ENCODE assay signal across 8 cellular contexts in the genomic region with DNA sequence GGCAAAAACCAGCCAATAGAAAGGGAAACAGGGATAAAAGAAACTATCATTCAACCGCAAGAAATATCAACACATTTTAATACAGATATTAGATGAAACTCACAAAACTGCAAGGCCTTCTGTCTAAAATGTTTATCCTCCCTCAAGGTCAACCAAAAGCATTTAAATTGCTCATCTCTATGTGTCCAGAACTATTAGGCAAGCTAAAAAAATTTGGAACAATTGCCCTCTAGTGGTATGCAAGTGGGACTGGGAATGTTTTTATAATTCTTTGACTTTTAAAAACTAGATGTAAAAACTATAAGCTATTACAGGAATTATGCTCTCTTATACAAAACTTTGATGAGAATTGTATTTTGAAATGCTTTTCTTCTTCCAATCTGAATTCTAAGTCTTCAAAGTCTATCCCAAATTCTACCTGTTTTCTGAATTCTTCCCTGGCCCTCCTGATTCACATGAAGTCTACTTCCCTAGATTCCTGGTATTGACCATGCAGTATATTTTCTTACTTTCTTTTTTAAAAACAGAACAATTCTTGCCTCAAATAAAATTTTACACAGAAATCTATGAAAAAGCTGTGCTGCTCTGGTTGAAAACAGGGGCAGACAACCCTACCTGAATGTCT. TPM values are rescaled to one million over a fixed set of nuclear protein-coding genes. Genes with fewer than 3 reads are reported as not detected.
DNase-seq lines count a peak whose midpoint lies in the region; ATAC-seq and TF ChIP-seq lines count a peak whose summit lies in the region.

No MANE protein-coding gene starts in this region.

- H3K4me1 Mint-ChIP-seq in central memory CD8-positive, alpha-beta T cell, result peaks cover 25% of the 10 kb centered on the region
- H3K4me1 Mint-ChIP-seq in neural progenitor cell, result peaks cover 6% of the 10 kb centered on the region
- peaks cover 12 to 16% of the 10 kb centered on the region in 2 donors for H3K4me1 Mint-ChIP-seq in stimulated activated naive B cell treated with anti-CD40 and anti-IgM and Interleukin-4, amounts not matched to agents 10 μg/mL and 1 μg/mL and 100 μg/mL, for 72 hours

- TF ChIP-seq EP300 in stomach (IDR thresholded peaks at IDR 0.05), result no peak

- intact Hi-C loops in stomach (cut with DNase I; ENCODE audit: low total_unique reads), result no loop called here

- no peaks in the 10 kb centered on the region for H3K9me3 Mint-ChIP-seq in central memory CD8-positive, alpha-beta T cell
- H3K9me3 Mint-ChIP-seq in neural progenitor cell, result no peaks in the 10 kb centered on the region
- no peaks in the 10 kb centered on the region for H3K9me3 Mint-ChIP-seq in stimulated activated naive B cell treated with anti-CD40 and anti-IgM and Interleukin-4, amounts not matched to agents 10 μg/mL and 1 μg/mL and 100 μg/mL, for 72 hours

- peaks cover 22% of the 10 kb centered on the region for H3K79me2 ChIP-seq in MM.1S (ENCODE audit: low read length)
- H3K79me2 ChIP-seq in neural progenitor cell (ENCODE audit: low read depth), result peaks cover 22% of the 10 kb centered on the region

- ATAC-seq in central memory CD8-positive, alpha-beta T cell (replicated peaks; ENCODE audit: extremely low read depth, poor library complexity, severe bottlenecking), result no peak
- ATAC-seq in GM19452 (IDR thresholded peaks at IDR 0.05; ENCODE audit: unreplicated experiment), result no peak
- ATAC-seq in HG02840 (IDR thresholded peaks at IDR 0.05; ENCODE audit: low FRiP score, unreplicated experiment), result no peak
- no peak for ATAC-seq in stimulated activated naive B cell treated with anti-CD40 and anti-IgM and Interleukin-4, amounts not matched to agents 10 μg/mL and 1 μg/mL and 100 μg/mL, for 72 hours (replicated peaks)

- H3F3A ChIP-seq in MM.1S (ENCODE audit: insufficient read depth, low read length) (no peaks in the 10 kb centered on the region), neural progenitor cell (ENCODE audit: low read depth) (peaks cover 28% of the 10 kb centered on the region)

- peak overlapping the region; percentile 25 for H3K27ac Mint-ChIP-seq in central memory CD8-positive, alpha-beta T cell (ENCODE audit: low read depth)
- H3K27ac Mint-ChIP-seq in neural progenitor cell, result no peak overlapping the region
- H3K27ac Mint-ChIP-seq in stimulated activated naive B cell treated with anti-CD40 and anti-IgM and Interleukin-4, amounts not matched to agents 10 μg/mL and 1 μg/mL and 100 μg/mL, for 72 hours, result no peak overlapping the region

- H4K20me1 ChIP-seq in MM.1S (ENCODE audit: insufficient read depth, low read length) (no peaks in the 10 kb centered on the region), neural progenitor cell (ENCODE audit: low read depth) (peaks cover 14% of the 10 kb centered on the region)

- DNase-seq in GM03348 (ENCODE audit: low spot score) (peak; percentile 66), MM.1S (peak; percentile 21), neural progenitor cell (ENCODE audit: low spot score) (no peak), stomach (no peak)
- no peak for DNase-seq in central memory CD8-positive, alpha-beta T cell (ENCODE audit: low spot score in 2 of 2)
- DNase-seq in stimulated activated naive B cell treated with anti-CD40 and anti-IgM and Interleukin-4, amounts not matched to agents 10 μg/mL and 1 μg/mL and 100 μg/mL, for 72 hours, result no peak

- no peak for TF ChIP-seq POLR2A in stomach (IDR thresholded peaks at IDR 0.05)

- H2AFZ ChIP-seq in MM.1S (ENCODE audit: low read length) (no peak overlapping the region), neural progenitor cell (replicated peaks) (no peak overlapping the region)

- no peak overlapping the region for H3K4me3 Mint-ChIP-seq in central memory CD8-positive, alpha-beta T cell
- H3K4me3 Mint-ChIP-seq in neural progenitor cell, result no peak overlapping the region
- H3K4me3 Mint-ChIP-seq in stimulated activated naive B cell treated with anti-CD40 and anti-IgM and Interleukin-4, amounts not matched to agents 10 μg/mL and 1 μg/mL and 100 μg/mL, for 72 hours, result no peak overlapping the region

- 88 to 97% (median 90%) methylated on average over 1 of the region's 1 CpG for WGBS in stomach, 5 donors

- H3K36me3 Mint-ChIP-seq in central memory CD8-positive, alpha-beta T cell (ENCODE audit: insufficient read depth), result peaks cover 75% of the 10 kb centered on the region
- H3K36me3 Mint-ChIP-seq in neural progenitor cell, result peaks cover 24% of the 10 kb centered on the region
- H3K36me3 Mint-ChIP-seq in stimulated activated naive B cell treated with anti-CD40 and anti-IgM and Interleukin-4, amounts not matched to agents 10 μg/mL and 1 μg/mL and 100 μg/mL, for 72 hours, result peaks cover 29 to 49% of the 10 kb centered on the region in 2 donors

- H3K9ac ChIP-seq in MM.1S (ENCODE audit: low read length) (no peak overlapping the region), neural progenitor cell (no peak overlapping the region)

- no peak overlapping the region for H3K4me2 ChIP-seq in MM.1S (ENCODE audit: low read depth, low read length)
- H3K4me2 ChIP-seq in neural progenitor cell, result no peak overlapping the region

- H3K9me3 ChIP-seq in MM.1S (replicated peaks; ENCODE audit: insufficient read depth, low read length), result no peaks in the 10 kb centered on the region
- H3K9me3 ChIP-seq in neural progenitor cell (ENCODE audit: low read depth), result no peaks in the 10 kb centered on the region
- H3K9me3 ChIP-seq in stomach, result no peaks in the 10 kb centered on the region

- H3K27ac ChIP-seq in MM.1S (ENCODE audit: low read length), result no peak overlapping the region
- no peak overlapping the region for H3K27ac ChIP-seq in neural progenitor cell
- no peak overlapping the region for H3K27ac ChIP-seq in stomach

- H3K9me2 ChIP-seq in MM.1S (replicated peaks; ENCODE audit: insufficient read depth, low read length), result no peaks in the 10 kb centered on the region

- H3K4me1 ChIP-seq in MM.1S (ENCODE audit: low read length) (peaks cover 10% of the 10 kb centered on the region), neural progenitor cell (peaks cover 8% of the 10 kb centered on the region), stomach (peaks cover 13 to 37% (median 22%) of the 10 kb centered on the region in 4 donors)

- H3K4me3 ChIP-seq in MM.1S (ENCODE audit: low read length) (no peak overlapping the region), neural progenitor cell (no peak overlapping the region), stomach (no peak overlapping the region)

- no peaks in the 10 kb centered on the region for H3K27me3 Mint-ChIP-seq in central memory CD8-positive, alpha-beta T cell
- no peaks in the 10 kb centered on the region for H3K27me3 Mint-ChIP-seq in neural progenitor cell (ENCODE audit: insufficient read depth, low read depth)
- H3K27me3 Mint-ChIP-seq in stimulated activated naive B cell treated with anti-CD40 and anti-IgM and Interleukin-4, amounts not matched to agents 10 μg/mL and 1 μg/mL and 100 μg/mL, for 72 hours, result no peaks in the 10 kb centered on the region

- H3K36me3 ChIP-seq in MM.1S (replicated peaks; ENCODE audit: insufficient read depth, low read length) (peaks cover 23% of the 10 kb centered on the region; the same call in 1 of the 2 replicates), neural progenitor cell (peaks cover 34% of the 10 kb centered on the region), stomach (peaks cover 58 to 87% (median 86%) of the 10 kb centered on the region in 4 donors)

- H3K27me3 ChIP-seq in MM.1S (replicated peaks; ENCODE audit: insufficient read depth, low read length), result no peaks in the 10 kb centered on the region
- no peaks in the 10 kb centered on the region for H3K27me3 ChIP-seq in neural progenitor cell
- H3K27me3 ChIP-seq in stomach, result no peaks in the 10 kb centered on the region

- TF ChIP-seq CTCF in MM.1S (IDR thresholded peaks at IDR 0.05; ENCODE audit: low read length) (peak; percentile 55), neural progenitor cell (IDR thresholded peaks at IDR 0.05) (peak; percentile 61), stomach (IDR thresholded peaks at IDR 0.05) (peak in 2 of 7 experiments; percentile 26 to 49)

RNA-seq across cellular contexts. Expression of gene CWC15, which starts 4.9 kb away (rescaled TPM):
- total RNA-seq in neural progenitor cell (ENCODE audit: low replicate concordance), result 61.4 and 103 TPM in 2 replicates
- 10 to 100 TPM in 4 of 5 donors, 1 to 10 TPM in 1; 8.2 to 47.2 (median 37.5) TPM for total RNA-seq in stomach
- polyA plus RNA-seq in stomach, result 10 to 100 TPM; 53.9 to 88.9 (median 56.7) TPM

RNA-seq across cellular contexts. Expression of gene KDM4D, which starts 5.1 kb away (rescaled TPM):
- 4.8 and 6.8 TPM in 2 replicates for total RNA-seq in neural progenitor cell (ENCODE audit: low replicate concordance)
- under 1 TPM in 2 of 5 donors, not detected in 3; 0.58 to 0.73 TPM for total RNA-seq in stomach
- polyA plus RNA-seq in stomach, result under 1 TPM; 0.12 to 0.31 (median 0.25) TPM

RNA-seq across cellular contexts. Expression of gene KDM4E, which starts 56.6 kb away (rescaled TPM):
- not detected in 2 replicates for total RNA-seq in neural progenitor cell (ENCODE audit: low replicate concordance)
- not detected for total RNA-seq in stomach
- not detected for polyA plus RNA-seq in stomach

Comparison
In these comparisons a context has a peak if more than half of its experiments do, and no peak if none do; other contexts are left out.
1. DNase-seq: peak in GM03348 (single experiment) and MM.1S (single experiment); none in central memory CD8-positive, alpha-beta T cell (0 of 2), neural progenitor cell (single experiment), stimulated activated naive B cell treated with anti-CD40 and anti-IgM and Interleukin-4, amounts not matched to agents 10 μg/mL and 1 μg/mL and 100 μg/mL, for 72 hours (single experiment) and stomach (single experiment).